21 cellular contexts compared by ENCODE assay signal in genomic region chr6:158620963-158621693, GRCh38. TPM values are rescaled to one million over a fixed set of nuclear protein-coding genes. Genes with fewer than 3 reads are reported as not detected.
DNase-seq lines count a peak whose midpoint lies in the region; ATAC-seq and TF ChIP-seq lines count a peak whose summit lies in the region.
"Had no signal": no experiment of that assay in that cellular context is flagged by ENCODE, and none has a peak within 500 bp of the region (broad histone marks: within the 10 kb centered on the region; RNA-seq: fewer than 3 reads in every experiment).

No MANE protein-coding gene starts in this region.

- no peaks in the 10 kb centered on the region for H3F3A ChIP-seq in GM23248 (ENCODE audit: insufficient read depth)

- H3K23ac ChIP-seq in mesenchymal stem cell (ENCODE audit: low read length in 2 of 2), result no peak overlapping the region

- no peaks in the 10 kb centered on the region for H3K9me2 ChIP-seq in GM23248 (ENCODE audit: insufficient read depth)

- H3K9me3 Mint-ChIP-seq in CD4-positive, alpha-beta memory T cell, result peaks cover 0 to 5% (median 0%) of the 10 kb centered on the region in 8 donors
- H3K9me3 Mint-ChIP-seq in Caco-2 (ENCODE audit: unreplicated experiment), result no peaks in the 10 kb centered on the region
- H3K9me3 Mint-ChIP-seq in central memory CD8-positive, alpha-beta T cell, result no peaks in the 10 kb centered on the region
- H3K9me3 Mint-ChIP-seq: CD8-positive, alpha-beta T cell; dendritic cell treated with granulocyte-macrophage colony-stimulating factor and Interleukin-4, amounts not matched to agents 40 ng/mL and 50 ng/mL, for 4 days had no signal

- TF ChIP-seq CTCF in Caco-2 (IDR thresholded peaks at IDR 0.05; ENCODE audit: insufficient read depth in 1 of 2, low read depth in 1 of 2, low read length in 1 of 2, severe bottlenecking in 1 of 2, unreplicated experiment in 1 of 2), result no peak

- no peak overlapping the region for H3K18ac ChIP-seq in mesenchymal stem cell (ENCODE audit: low read depth in 1 of 2, low read length in 2 of 2)

- H2BK12ac ChIP-seq in mesenchymal stem cell (ENCODE audit: low read length in 2 of 2), result no peak overlapping the region

- H3K9me3 ChIP-seq in CD4-positive, alpha-beta memory T cell (ENCODE audit: control insufficient read depth in 1 of 2, low read length in 2 of 2), result no peaks in the 10 kb centered on the region
- no peaks in the 10 kb centered on the region for H3K9me3 ChIP-seq in Caco-2
- no peaks in the 10 kb centered on the region for H3K9me3 ChIP-seq in mesenchymal stem cell (ENCODE audit: control insufficient read depth, low read length)
- H3K9me3 ChIP-seq in GM23248 (ENCODE audit: low read depth), result no peaks in the 10 kb centered on the region
- H3K9me3 ChIP-seq: heart left ventricle, lower lobe of right lung, Peyer's patch had no signal

- H4K8ac ChIP-seq in mesenchymal stem cell (ENCODE audit: low read length), result peak overlapping the region; percentile 16

- no peak overlapping the region for H4K91ac ChIP-seq in mesenchymal stem cell (ENCODE audit: low read length)

- peak overlapping the region in 6 of 7 donors; percentile 13 to 82 (median 56) for H3K27ac Mint-ChIP-seq in CD4-positive, alpha-beta memory T cell
- peak overlapping the region; percentile 45 for H3K27ac Mint-ChIP-seq in Caco-2 (ENCODE audit: unreplicated experiment)
- peak overlapping the region; percentile 73 for H3K27ac Mint-ChIP-seq in central memory CD8-positive, alpha-beta T cell (ENCODE audit: low read depth)
- H3K27ac Mint-ChIP-seq: dendritic cell treated with granulocyte-macrophage colony-stimulating factor and Interleukin-4, amounts not matched to agents 40 ng/mL and 50 ng/mL, for 4 days had no signal

- no peak for ATAC-seq in central memory CD8-positive, alpha-beta T cell (replicated peaks; ENCODE audit: extremely low read depth, poor library complexity, severe bottlenecking)
- no peak for ATAC-seq in sciatic nerve
- ATAC-seq: CD8-positive, alpha-beta T cell had no signal

- H4K20me1 ChIP-seq in GM23248 (ENCODE audit: insufficient read depth), result no peaks in the 10 kb centered on the region

- no peaks in the 10 kb centered on the region for H3K27me3 ChIP-seq in CD4-positive, alpha-beta memory T cell (ENCODE audit: insufficient read depth, low read length)
- H3K27me3 ChIP-seq in Caco-2 (replicated peaks; ENCODE audit: control insufficient read depth, insufficient read depth, low read length) (no peaks in the 10 kb centered on the region), mesenchymal stem cell (ENCODE audit: control insufficient read depth in 1 of 2, insufficient read depth in 1 of 2, low read length in 2 of 2) (no peaks in the 10 kb centered on the region), GM23248 (replicated peaks; ENCODE audit: insufficient read depth) (no peaks in the 10 kb centered on the region)
- H3K27me3 ChIP-seq: heart left ventricle, Peyer's patch had no signal

- H2AFZ ChIP-seq in mesenchymal stem cell (ENCODE audit: low read depth, low read length) (no peak overlapping the region), GM23248 (no peak overlapping the region)

- H3K4me3 Mint-ChIP-seq in CD4-positive, alpha-beta memory T cell, result peak overlapping the region in 1 of 8 donors; percentile 48
- H3K4me3 Mint-ChIP-seq in Caco-2 (ENCODE audit: unreplicated experiment), result no peak overlapping the region
- H3K4me3 Mint-ChIP-seq in central memory CD8-positive, alpha-beta T cell, result no peak overlapping the region
- H3K4me3 Mint-ChIP-seq: brain; CD8-positive, alpha-beta T cell; dendritic cell treated with granulocyte-macrophage colony-stimulating factor and Interleukin-4, amounts not matched to agents 40 ng/mL and 50 ng/mL, for 4 days had no signal

- no peaks in the 10 kb centered on the region for H3K27me3 Mint-ChIP-seq in CD4-positive, alpha-beta memory T cell
- no peaks in the 10 kb centered on the region for H3K27me3 Mint-ChIP-seq in Caco-2 (ENCODE audit: insufficient read depth, unreplicated experiment)
- H3K27me3 Mint-ChIP-seq in central memory CD8-positive, alpha-beta T cell, result no peaks in the 10 kb centered on the region
- H3K27me3 Mint-ChIP-seq: dendritic cell treated with granulocyte-macrophage colony-stimulating factor and Interleukin-4, amounts not matched to agents 40 ng/mL and 50 ng/mL, for 4 days had no signal

- CTCF ChIA-PET in CD4-positive, alpha-beta memory T cell (lab: Charles Lee; ENCODE audit: partially characterized antibody), result interaction anchor here (1.1 to 1.8 kb wide), 2 partner anchors 70 to 407 kb away, joined by 4 read pairs; no protein-coding TSS in a partner anchor
- CTCF ChIA-PET in Caco-2 (lab: Charles Lee), result no interaction called here

- in situ Hi-C loops in GM23248 (cut with MboI), result no loop called here

- 94% methylated on average over 13 of the region's 13 CpGs for WGBS in mesenchymal stem cell
- WGBS in GM23248 (ENCODE audit: low coverage in 1 of 2, low lambda C conversion rate in 2 of 2, missing lambda C conversion rate in 2 of 2), 2 experiments, result 92 to 93% methylated on average over 12 to 13 of the region's 13 CpGs

- no peaks in the 10 kb centered on the region for H3K4me1 ChIP-seq in CD4-positive, alpha-beta memory T cell (ENCODE audit: insufficient read depth, low read length)
- H3K4me1 ChIP-seq in Caco-2, result no peaks in the 10 kb centered on the region
- no peaks in the 10 kb centered on the region for H3K4me1 ChIP-seq in mesenchymal stem cell (ENCODE audit: control insufficient read depth, insufficient read depth, low read depth, low read length)
- no peaks in the 10 kb centered on the region for H3K4me1 ChIP-seq in GM23248 (ENCODE audit: insufficient read depth)
- H3K4me1 ChIP-seq: lower lobe of right lung, Peyer's patch had no signal

- no peak overlapping the region for H2BK5ac ChIP-seq in mesenchymal stem cell (ENCODE audit: low read depth, low read length, poor library complexity, severe bottlenecking)

- BruUV-seq in Caco-2 (replicated peaks; lab: Mats Ljungman, UMichigan), result no TSS peak

- H3K4ac ChIP-seq in mesenchymal stem cell (ENCODE audit: low read depth in 1 of 2, low read length in 2 of 2), result no peak overlapping the region

- H3K79me2 ChIP-seq in GM23248 (ENCODE audit: insufficient read depth), result 0 out of 2 replicates have a peak, but pooled peaks cover 10% of the 10 kb centered on the region

- POLR2A ChIA-PET in CD4-positive, alpha-beta memory T cell (lab: Charles Lee; ENCODE audit: partially characterized antibody), result interaction anchor here (0.8 kb wide), 1 partner anchor 413 kb away, joined by 3 read pairs; no protein-coding TSS in a partner anchor
- POLR2A ChIA-PET in Caco-2 (lab: Charles Lee), result no interaction called here

- peaks cover 24% of the 10 kb centered on the region for H3K79me1 ChIP-seq in mesenchymal stem cell (replicated peaks; ENCODE audit: low read length, poor library complexity, severe bottlenecking)

- peaks cover 8 to 29% (median 22%) of the 10 kb centered on the region in 4 donors for H3K4me1 Mint-ChIP-seq in CD4-positive, alpha-beta memory T cell
- H3K4me1 Mint-ChIP-seq in Caco-2 (ENCODE audit: low read depth, unreplicated experiment), result no peaks in the 10 kb centered on the region
- peaks cover 46% of the 10 kb centered on the region for H3K4me1 Mint-ChIP-seq in central memory CD8-positive, alpha-beta T cell
- H3K4me1 Mint-ChIP-seq: brain had no signal

- H3K9ac ChIP-seq in mesenchymal stem cell (ENCODE audit: low read length) (no peak overlapping the region), GM23248 (no peak overlapping the region)

- H3K14ac ChIP-seq in mesenchymal stem cell (ENCODE audit: low read length in 2 of 2), result no peak overlapping the region

- no peak overlapping the region for H3K4me2 ChIP-seq in mesenchymal stem cell (ENCODE audit: low read length, poor library complexity, severe bottlenecking)
- H3K4me2 ChIP-seq in GM23248 (ENCODE audit: unreplicated experiment), result no peak overlapping the region
- H3K4me2 ChIP-seq: smooth muscle cell had no signal

- H3K36me3 Mint-ChIP-seq in CD4-positive, alpha-beta memory T cell, result peaks cover 56 to 82% of the 10 kb centered on the region in 2 donors
- peaks cover 78% of the 10 kb centered on the region for H3K36me3 Mint-ChIP-seq in Caco-2 (ENCODE audit: insufficient read depth, unreplicated experiment)
- H3K36me3 Mint-ChIP-seq in central memory CD8-positive, alpha-beta T cell (ENCODE audit: insufficient read depth), result peaks cover 46% of the 10 kb centered on the region

- H2AK5ac ChIP-seq in mesenchymal stem cell (ENCODE audit: low read length, severe bottlenecking), result no peak overlapping the region

- no peak for DNase-seq in CD4-positive, alpha-beta memory T cell
- DNase-seq in Caco-2 (no peak), mesenchymal stem cell (no peak), sciatic nerve (ENCODE audit: low spot score) (no peak), GM23248 (no peak), NCI-H1105 (lab: John Stamatoyannopoulos, UW) (no peak)
- DNase-seq in central memory CD8-positive, alpha-beta T cell (ENCODE audit: low spot score in 2 of 2), result no peak
- DNase-seq: activated effector memory CD4-positive, alpha-beta T cell treated with anti-CD3 and anti-CD28 coated beads, Interleukin-2, amount 50 U/mL, for 16 hours; DMS53; GDM1; heart left ventricle; lower lobe of right lung; NCI-H146; NCI-H510A treated with DMSO at 0.1 percent for 48 hours; nucleus accumbens; stimulated activated naive CD4-positive, alpha-beta T cell had no signal

- H2BK120ac ChIP-seq in mesenchymal stem cell (ENCODE audit: low read depth, low read length), result no peak overlapping the region

- H3K4me3 ChIP-seq in CD4-positive, alpha-beta memory T cell (ENCODE audit: low read length in 2 of 2), result no peak overlapping the region
- no peak overlapping the region for H3K4me3 ChIP-seq in Caco-2 (ENCODE audit: low read depth, low read length)
- no peak overlapping the region for H3K4me3 ChIP-seq in mesenchymal stem cell (ENCODE audit: insufficient read depth in 1 of 2, low read depth in 1 of 2, low read length in 2 of 2)
- no peak overlapping the region for H3K4me3 ChIP-seq in GM23248
- H3K4me3 ChIP-seq: heart left ventricle, lower lobe of right lung, Peyer's patch, smooth muscle cell had no signal

- H2BK15ac ChIP-seq in mesenchymal stem cell (ENCODE audit: low read depth, poor library complexity, severe bottlenecking), result no peak overlapping the region

- no peak overlapping the region for H3K27ac ChIP-seq in CD4-positive, alpha-beta memory T cell (ENCODE audit: low read depth, low read length)
- H3K27ac ChIP-seq in mesenchymal stem cell (ENCODE audit: low read length, poor library complexity, severe bottlenecking), result no peak overlapping the region
- no peak overlapping the region for H3K27ac ChIP-seq in GM23248
- H3K27ac ChIP-seq: heart left ventricle, lower lobe of right lung, Peyer's patch had no signal

- peaks cover 39% of the 10 kb centered on the region for H3K36me3 ChIP-seq in CD4-positive, alpha-beta memory T cell (ENCODE audit: insufficient read depth, low read length)
- H3K36me3 ChIP-seq in Caco-2 (ENCODE audit: control insufficient read depth, insufficient read depth, low read length), result peaks cover 3% of the 10 kb centered on the region
- H3K36me3 ChIP-seq in mesenchymal stem cell (ENCODE audit: control insufficient read depth in 1 of 2, insufficient read depth in 2 of 2, low read depth in 1 of 2, low read length in 2 of 2), result peaks cover 49 to 50% of the 10 kb centered on the region in 2 experiments
- H3K36me3 ChIP-seq in GM23248 (ENCODE audit: low read depth), result no peaks in the 10 kb centered on the region

- intact Hi-C loops in CD4-positive, alpha-beta memory T cell (cut with micrococcal nuclease), result no loop called here
- intact Hi-C loops in Caco-2 (cut with micrococcal nuclease; ENCODE audit: unreplicated experiment), result no loop called here
- intact Hi-C loops in sciatic nerve (cut with DNase I), result no loop called here

RNA-seq across cellular contexts. Expression of gene DYNLT1, which starts 23.4 kb away (rescaled TPM):
- total RNA-seq in CD4-positive, alpha-beta memory T cell, result 10 to 100 TPM; 78.8 to 90.4 TPM
- 100 to 1,000 TPM in 1 of 2 donors, 10 to 100 TPM in 1; 93.8 to 105 TPM for polyA plus RNA-seq in CD4-positive, alpha-beta memory T cell
- total RNA-seq in Caco-2 (2022), result 95.6 and 96.6 TPM in 2 replicates
- 187 TPM for polyA plus RNA-seq in mesenchymal stem cell (2013, experiment 1 of 2)
- polyA plus RNA-seq in mesenchymal stem cell (2013, experiment 2 of 2), result 199 TPM
- 58.6 TPM for total RNA-seq in sciatic nerve
- total RNA-seq in GM23248 (2014; rRNA removed; shearing (Covaris generic)), result 79.7 and 86.4 TPM in 2 replicates
- polyA plus RNA-seq in GM23248 (2016; fragmentation: Nextera tagmentation; extraction: Ambion mirVana), result 368 TPM in 2 replicates

RNA-seq across cellular contexts. Expression of gene SYTL3, which starts 28.7 kb away (rescaled TPM):
- total RNA-seq in CD4-positive, alpha-beta memory T cell, result 10 to 100 TPM; 22.2 to 24.3 TPM
- polyA plus RNA-seq in CD4-positive, alpha-beta memory T cell, result 10 to 100 TPM; 11.9 to 13.3 TPM
- total RNA-seq in Caco-2 (2022) (0.86 and 1.1 TPM in 2 replicates), sciatic nerve (2.5 TPM)
- polyA plus RNA-seq in mesenchymal stem cell (2013, experiment 1 of 2), result 2.1 TPM
- 2.3 TPM for polyA plus RNA-seq in mesenchymal stem cell (2013, experiment 2 of 2)
- 2.1 and 11.8 TPM in 2 replicates for total RNA-seq in GM23248 (2014; rRNA removed; shearing (Covaris generic))
- polyA plus RNA-seq in GM23248 (2016; fragmentation: Nextera tagmentation; extraction: Ambion mirVana), result 2.3 and 3.8 TPM in 2 replicates
